10 cellular contexts compared by ENCODE assay signal in genomic region chr15:45589296-45589695, GRCh38. TPM values are rescaled to one million over a fixed set of nuclear protein-coding genes. Genes with fewer than 3 reads are reported as not detected.
DNase-seq lines count a peak whose midpoint lies in the region; ATAC-seq and TF ChIP-seq lines count a peak whose summit lies in the region.
"Had no signal": no experiment of that assay in that cellular context is flagged by ENCODE, and none has a peak within 500 bp of the region (broad histone marks: within the 10 kb centered on the region; RNA-seq: fewer than 3 reads in every experiment).

No MANE protein-coding gene starts in this region.

- H3K4me1 Mint-ChIP-seq in CD4-positive, alpha-beta T cell (ENCODE audit: low read depth) = peaks cover 57% of the 10 kb centered on the region
- H3K4me1 Mint-ChIP-seq in central memory CD8-positive, alpha-beta T cell = peaks cover 36% of the 10 kb centered on the region
- H3K4me1 Mint-ChIP-seq in natural killer cell treated with Interleukin-12 subunit alpha and Interleukin-12 subunit beta and Interleukin-15 and Interleukin-18, amount 100 ng/mL, for 72 hours (ENCODE audit: low read depth in 2 of 2) = peaks cover 25 to 31% of the 10 kb centered on the region in 2 donors

- POLR2A ChIA-PET in CD4-positive, alpha-beta T cell (lab: Charles Lee) = no interaction called here

- no peaks in the 10 kb centered on the region for H3F3A ChIP-seq in Loucy (ENCODE audit: low read depth)

- peak overlapping the region; percentile 99 for H3K4me3 ChIP-seq in Loucy (ENCODE audit: low read length, poor library complexity, severe bottlenecking)

- H3K9me2 ChIP-seq in Loucy (replicated peaks; ENCODE audit: low read depth, low read length) = no peaks in the 10 kb centered on the region

- intact Hi-C loops in CD4-positive, alpha-beta T cell (cut with DNase I, micrococcal nuclease) = loop anchor here (5.0 to 10.0 kb wide), 3 partner anchors 64 to 424 kb away; partner anchors contain the start of gene SLC30A4 (in 1 of the 2)

- CTCF ChIA-PET in CD4-positive, alpha-beta T cell (lab: Charles Lee) = no interaction called here

- H3K4me1 ChIP-seq in Loucy (ENCODE audit: insufficient read depth, low read length, poor library complexity, severe bottlenecking) = peaks cover 48% of the 10 kb centered on the region

- H3K4me3 Mint-ChIP-seq in CD4-positive, alpha-beta T cell = peak overlapping the region; percentile 99
- peak overlapping the region; percentile 98 for H3K4me3 Mint-ChIP-seq in central memory CD8-positive, alpha-beta T cell
- H3K4me3 Mint-ChIP-seq in natural killer cell treated with Interleukin-12 subunit alpha and Interleukin-12 subunit beta and Interleukin-15 and Interleukin-18, amount 100 ng/mL, for 72 hours = peak overlapping the region; percentile 87

- no peaks in the 10 kb centered on the region for H3K9me3 Mint-ChIP-seq in CD4-positive, alpha-beta T cell
- H3K9me3 Mint-ChIP-seq in central memory CD8-positive, alpha-beta T cell = no peaks in the 10 kb centered on the region
- H3K9me3 Mint-ChIP-seq in natural killer cell treated with Interleukin-12 subunit alpha and Interleukin-12 subunit beta and Interleukin-15 and Interleukin-18, amount 100 ng/mL, for 72 hours = no peaks in the 10 kb centered on the region

- H3K27me3 Mint-ChIP-seq in CD4-positive, alpha-beta T cell = no peaks in the 10 kb centered on the region
- no peaks in the 10 kb centered on the region for H3K27me3 Mint-ChIP-seq in central memory CD8-positive, alpha-beta T cell
- H3K27me3 Mint-ChIP-seq in natural killer cell treated with Interleukin-12 subunit alpha and Interleukin-12 subunit beta and Interleukin-15 and Interleukin-18, amount 100 ng/mL, for 72 hours = no peaks in the 10 kb centered on the region

- no peaks in the 10 kb centered on the region for H3K36me3 ChIP-seq in Loucy (ENCODE audit: insufficient read depth, low read length)

- TF ChIP-seq CTCF in CD4-positive, alpha-beta T cell (IDR thresholded peaks at IDR 0.05) = no peak
- no peak for TF ChIP-seq CTCF in Loucy (conservative IDR thresholded peaks at IDR 0.05; ENCODE audit: low read length)

- no peak overlapping the region for H3K27ac ChIP-seq in CD4-positive, alpha-beta T cell (ENCODE audit: low read depth, low read length)

- H3K79me2 ChIP-seq in Loucy (ENCODE audit: insufficient read depth, low read length) = peaks cover 85% of the 10 kb centered on the region

- H2AFZ ChIP-seq in Loucy (ENCODE audit: low read length) = no peak overlapping the region

- peak overlapping the region; percentile 97 for H3K9ac ChIP-seq in Loucy (ENCODE audit: low read depth, low read length, poor library complexity, severe bottlenecking)

- H3K27ac Mint-ChIP-seq in CD4-positive, alpha-beta T cell = peak overlapping the region; percentile 100
- H3K27ac Mint-ChIP-seq in central memory CD8-positive, alpha-beta T cell (ENCODE audit: low read depth) = no peak overlapping the region
- H3K27ac Mint-ChIP-seq in natural killer cell treated with Interleukin-12 subunit alpha and Interleukin-12 subunit beta and Interleukin-15 and Interleukin-18, amount 100 ng/mL, for 72 hours = peak overlapping the region; percentile 86 to 100

- peaks cover 56% of the 10 kb centered on the region for H4K20me1 ChIP-seq in Loucy (ENCODE audit: insufficient read depth, low read length, poor library complexity, severe bottlenecking)

- no peak for DNase-seq in CD4-positive, alpha-beta T cell
- DNase-seq in central memory CD8-positive, alpha-beta T cell (ENCODE audit: low spot score in 2 of 2) = no peak
- no peak for DNase-seq in natural killer cell treated with Interleukin-12 subunit alpha and Interleukin-12 subunit beta and Interleukin-15 and Interleukin-18, amount 100 ng/mL, for 72 hours (ENCODE audit: low spot score)
- DNase-seq in NCI-H345 (lab: John Stamatoyannopoulos, UW) = no peak
- DNase-seq in amygdala (lab: John Stamatoyannopoulos, UW) = no peak
- DNase-seq in dermis blood vessel endothelial cell = no peak
- DNase-seq: activated gamma-delta T cell treated with Interleukin-2 at 50 U/mL for 16 hours, NCI-H510A treated with DMSO at 0.1 percent for 48 hours had no signal

- H3K27me3 ChIP-seq in CD4-positive, alpha-beta T cell (ENCODE audit: control insufficient read depth, insufficient read depth, low read length) = no peaks in the 10 kb centered on the region
- H3K27me3 ChIP-seq in Loucy (ENCODE audit: insufficient read depth, low read length, poor library complexity, severe bottlenecking) = no peaks in the 10 kb centered on the region

- peaks cover 45% of the 10 kb centered on the region for H3K36me3 Mint-ChIP-seq in CD4-positive, alpha-beta T cell (ENCODE audit: low read depth)
- H3K36me3 Mint-ChIP-seq in central memory CD8-positive, alpha-beta T cell (ENCODE audit: insufficient read depth) = peaks cover 21% of the 10 kb centered on the region
- peaks cover 6% of the 10 kb centered on the region for H3K36me3 Mint-ChIP-seq in natural killer cell treated with Interleukin-12 subunit alpha and Interleukin-12 subunit beta and Interleukin-15 and Interleukin-18, amount 100 ng/mL, for 72 hours

- peak overlapping the region; percentile 95 for H3K4me2 ChIP-seq in Loucy (ENCODE audit: low read depth, low read length, poor library complexity, severe bottlenecking)

- ATAC-seq in CD4-positive, alpha-beta T cell (ENCODE audit: poor library complexity) = no peak
- ATAC-seq in central memory CD8-positive, alpha-beta T cell (replicated peaks; ENCODE audit: extremely low read depth, poor library complexity, severe bottlenecking) = no peak
- ATAC-seq in natural killer cell treated with Interleukin-12 subunit alpha and Interleukin-12 subunit beta and Interleukin-15 and Interleukin-18, amount 100 ng/mL, for 72 hours = no peak
- no peak for ATAC-seq in GM21737 (IDR thresholded peaks at IDR 0.05; ENCODE audit: unreplicated experiment)

- H3K9me3 ChIP-seq in CD4-positive, alpha-beta T cell (ENCODE audit: control insufficient read depth, low read length) = no peaks in the 10 kb centered on the region
- H3K9me3 ChIP-seq in Loucy (ENCODE audit: insufficient read depth, low read depth, low read length) = no peaks in the 10 kb centered on the region

RNA-seq across cellular contexts. Expression of gene BLOC1S6, which starts 2.1 kb away (rescaled TPM):
- total RNA-seq in CD4-positive, alpha-beta T cell = 10 to 100 TPM; 68.5 TPM
- 10 to 100 TPM; 45.6 to 50.5 TPM for total RNA-seq in natural killer cell treated with Interleukin-12 subunit alpha and Interleukin-12 subunit beta and Interleukin-15 and Interleukin-18, amount 100 ng/mL, for 72 hours
- total RNA-seq in dermis blood vessel endothelial cell = 63.8 and 79.3 TPM in 2 replicates

RNA-seq across cellular contexts. Expression of gene SQOR, which starts 45.5 kb away (rescaled TPM):
- 10 to 100 TPM; 14.0 to 16.9 TPM for total RNA-seq in CD4-positive, alpha-beta T cell
- 100 to 1,000 TPM in 1 of 2 donors, 10 to 100 TPM in 1; 91.2 to 193 TPM for total RNA-seq in natural killer cell treated with Interleukin-12 subunit alpha and Interleukin-12 subunit beta and Interleukin-15 and Interleukin-18, amount 100 ng/mL, for 72 hours
- total RNA-seq in dermis blood vessel endothelial cell = 128 and 161 TPM in 2 replicates
